ENCODE assay signal across 18 cellular contexts in the genomic region with DNA sequence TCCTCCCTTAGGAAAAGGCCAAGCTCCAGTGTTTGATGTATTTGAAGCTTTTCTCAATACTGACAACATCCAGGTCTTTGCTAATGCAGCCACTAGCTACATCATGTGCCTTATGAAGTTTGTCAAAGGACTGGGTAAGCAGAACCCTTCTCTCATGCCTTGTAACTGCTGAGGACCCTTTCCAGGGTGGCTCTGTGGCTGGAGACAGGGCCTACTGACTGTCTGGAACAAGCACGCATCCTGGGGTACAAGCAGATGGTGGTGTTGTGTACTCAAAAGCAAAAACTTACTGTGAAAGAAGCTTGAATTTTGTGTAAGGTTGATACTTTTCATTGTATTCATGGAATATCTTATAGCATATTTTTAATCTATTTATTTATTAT.
A peak's percentile ranks its signal among the peaks of the same experiment; 100 is the strongest.
DNase-seq lines count a peak whose midpoint lies in the region; ATAC-seq and TF ChIP-seq lines count a peak whose summit lies in the region.
"Had no signal": no experiment of that assay in that cellular context is flagged by ENCODE, and none has a peak within 500 bp of the region (broad histone marks: within the 10 kb centered on the region; RNA-seq: fewer than 3 reads in every experiment).

No MANE protein-coding gene starts in this region.

- CTCF ChIA-PET in HEK293 (lab: Yijun Ruan, JAX) = interaction anchor here (0.6 to 1.5 kb wide), 4 partner anchors 20 to 807 kb away, joined by 3 to 6 read pairs (median 4); no protein-coding TSS in a partner anchor

- H3K9me3 Mint-ChIP-seq in endodermal cell = no peaks in the 10 kb centered on the region
- no peaks in the 10 kb centered on the region for H3K9me3 Mint-ChIP-seq in glutamatergic neuron (ENCODE audit: unreplicated experiment)
- H3K9me3 Mint-ChIP-seq: CD4-positive, CD25-positive, alpha-beta regulatory T cell; CD8-positive, alpha-beta memory T cell; GM23338 had no signal

- H3K36me3 ChIP-seq in HEK293 (ENCODE audit: control insufficient read depth in 2 of 2, insufficient read depth in 1 of 2, low read length in 2 of 2) = peaks cover 0 to 5% of the 10 kb centered on the region in 2 experiments
- peaks cover 17% of the 10 kb centered on the region for H3K36me3 ChIP-seq in endodermal cell (ENCODE audit: control insufficient read depth, insufficient read depth, low read length)
- H3K36me3 ChIP-seq in mesenchymal stem cell (ENCODE audit: control insufficient read depth in 1 of 2, insufficient read depth in 2 of 2, low read depth in 1 of 2, low read length in 2 of 2) = no peaks in the 10 kb centered on the region
- H3K36me3 ChIP-seq in HAP-1 (replicated peaks) = no peaks in the 10 kb centered on the region
- H3K36me3 ChIP-seq: BLaER1 treated with 17β-estradiol and CSF1 and Interleukin-3, amounts not matched to agents 10 nM and 100 nM had no signal

- peaks cover 18% of the 10 kb centered on the region for H3K4me1 ChIP-seq in HEK293 (ENCODE audit: control insufficient read depth, insufficient read depth, low read length)
- peaks cover 5% of the 10 kb centered on the region for H3K4me1 ChIP-seq in endodermal cell (ENCODE audit: control insufficient read depth, insufficient read depth, low read length)
- H3K4me1 ChIP-seq in mesenchymal stem cell (ENCODE audit: control insufficient read depth, insufficient read depth, low read depth, low read length) = no peaks in the 10 kb centered on the region
- no peaks in the 10 kb centered on the region for H3K4me1 ChIP-seq in HAP-1
- H3K4me1 ChIP-seq: BLaER1 treated with 17β-estradiol and CSF1 and Interleukin-3, amounts not matched to agents 10 nM and 100 nM; Caco-2 had no signal

- no peak overlapping the region for H2BK5ac ChIP-seq in mesenchymal stem cell (ENCODE audit: low read depth, low read length, poor library complexity, severe bottlenecking)

- no peaks in the 10 kb centered on the region for H3K79me1 ChIP-seq in mesenchymal stem cell (replicated peaks; ENCODE audit: low read length, poor library complexity, severe bottlenecking)

- intact Hi-C loops in sciatic nerve (cut with DNase I) = no loop called here

- H3K23ac ChIP-seq in mesenchymal stem cell (ENCODE audit: low read length in 2 of 2) = no peak overlapping the region

- H3K4me1 Mint-ChIP-seq in endodermal cell (peaks cover 11% of the 10 kb centered on the region), glutamatergic neuron (ENCODE audit: low read depth, unreplicated experiment) (no peaks in the 10 kb centered on the region)
- H3K4me1 Mint-ChIP-seq: B cell; CD4-positive, CD25-positive, alpha-beta regulatory T cell; CD8-positive, alpha-beta memory T cell had no signal

- 100% methylated on average over 1 of the region's 1 CpG; no CpG with 5 or more reads in 1 of the 2 experiments for WGBS in endodermal cell (ENCODE audit: insufficient coverage in 1 of 2, insufficient read length in 1 of 2), 2 experiments
- 91% methylated on average over 1 of the region's 1 CpG for WGBS in mesenchymal stem cell

- peak overlapping the region; percentile 13 for H2AK5ac ChIP-seq in mesenchymal stem cell (ENCODE audit: low read length, severe bottlenecking)

- H2BK120ac ChIP-seq in mesenchymal stem cell (ENCODE audit: low read depth, low read length) = no peak overlapping the region

- H3K14ac ChIP-seq in mesenchymal stem cell (ENCODE audit: low read length in 2 of 2) = no peak overlapping the region

- in situ Hi-C loops in HAP-1 (cut with MboI; ENCODE audit: low sequenced_read_pairs) = no loop called here

- H3K27ac Mint-ChIP-seq in endodermal cell (no peak overlapping the region), glutamatergic neuron (ENCODE audit: unreplicated experiment) (no peak overlapping the region)
- H3K27ac Mint-ChIP-seq: B cell; CD4-positive, CD25-positive, alpha-beta regulatory T cell had no signal

- H3K9me3 ChIP-seq in HEK293 (ENCODE audit: control insufficient read depth, insufficient read depth, low read depth, low read length) = no peaks in the 10 kb centered on the region
- H3K9me3 ChIP-seq in endodermal cell (ENCODE audit: control insufficient read depth, low read length) = no peaks in the 10 kb centered on the region
- H3K9me3 ChIP-seq in mesenchymal stem cell (ENCODE audit: control insufficient read depth, low read length) = no peaks in the 10 kb centered on the region
- H3K9me3 ChIP-seq in HAP-1 = no peaks in the 10 kb centered on the region
- H3K9me3 ChIP-seq: BLaER1 treated with 17β-estradiol and CSF1 and Interleukin-3, amounts not matched to agents 10 nM and 100 nM; Caco-2 had no signal

- no peak overlapping the region for H3K4ac ChIP-seq in mesenchymal stem cell (ENCODE audit: low read depth in 1 of 2, low read length in 2 of 2)

- peaks cover 14% of the 10 kb centered on the region for H3K36me3 Mint-ChIP-seq in endodermal cell (ENCODE audit: low read depth)
- no peaks in the 10 kb centered on the region for H3K36me3 Mint-ChIP-seq in glutamatergic neuron (ENCODE audit: unreplicated experiment)
- H3K36me3 Mint-ChIP-seq: CD4-positive, CD25-positive, alpha-beta regulatory T cell; CD8-positive, alpha-beta memory T cell had no signal

- H3K4me2 ChIP-seq in mesenchymal stem cell (ENCODE audit: low read length, poor library complexity, severe bottlenecking) = no peak overlapping the region
- H3K4me2 ChIP-seq: BLaER1 treated with 17β-estradiol and CSF1 and Interleukin-3, amounts not matched to agents 10 nM and 100 nM; GM23338 had no signal

- POLR2A ChIA-PET in HEK293 (lab: Yijun Ruan, JAX) = no interaction called here

- TF ChIP-seq CTCF in 22Rv1 (IDR thresholded peaks at IDR 0.05) (no peak), HEK293 (tag by site-specific recombination; IDR thresholded peaks at IDR 0.05) (0 out of 2 replicates have a peak, but pooled peaks have one; percentile 3), endodermal cell (conservative IDR thresholded peaks at IDR 0.05) (peak; percentile 5), glutamatergic neuron (IDR thresholded peaks at IDR 0.05; ENCODE audit: partially characterized antibody, unreplicated experiment) (no peak)

- no peak overlapping the region for H3K4me3 Mint-ChIP-seq in endodermal cell
- no peak overlapping the region for H3K4me3 Mint-ChIP-seq in glutamatergic neuron (ENCODE audit: unreplicated experiment)
- H3K4me3 Mint-ChIP-seq: B cell; CD4-positive, CD25-positive, alpha-beta regulatory T cell; CD8-positive, alpha-beta memory T cell; GM23338 had no signal

- H3K27me3 Mint-ChIP-seq in endodermal cell (ENCODE audit: insufficient read depth) (peaks cover 12% of the 10 kb centered on the region), glutamatergic neuron (ENCODE audit: unreplicated experiment) (no peaks in the 10 kb centered on the region)
- H3K27me3 Mint-ChIP-seq: CD8-positive, alpha-beta memory T cell had no signal

- no peak overlapping the region for H3K4me3 ChIP-seq in HEK293 (ENCODE audit: low read depth, low read length)
- H3K4me3 ChIP-seq in endodermal cell (ENCODE audit: low read length) = no peak overlapping the region
- H3K4me3 ChIP-seq in mesenchymal stem cell (ENCODE audit: insufficient read depth in 1 of 2, low read depth in 1 of 2, low read length in 2 of 2) = no peak overlapping the region
- no peak overlapping the region for H3K4me3 ChIP-seq in HAP-1
- H3K4me3 ChIP-seq: BLaER1 treated with 17β-estradiol and CSF1 and Interleukin-3, amounts not matched to agents 10 nM and 100 nM; GM23338; K562 had no signal

- H4K91ac ChIP-seq in mesenchymal stem cell (ENCODE audit: low read length) = no peak overlapping the region

- H2BK15ac ChIP-seq in mesenchymal stem cell (ENCODE audit: low read depth, poor library complexity, severe bottlenecking) = no peak overlapping the region

- DNase-seq in endodermal cell (no peak), mesenchymal stem cell (no peak), DMS153 (lab: John Stamatoyannopoulos, UW) (no peak), HAP-1 (ENCODE audit: low spot score in 2 of 2) (no peak), sciatic nerve (ENCODE audit: low spot score) (no peak), glutamatergic neuron (no peak)
- DNase-seq: Caco-2; CD4-positive, CD25-positive, alpha-beta regulatory T cell; CD8-positive, alpha-beta memory T cell; GF-D8; IMR-90 had no signal

- H4K8ac ChIP-seq in mesenchymal stem cell (ENCODE audit: low read length) = no peak overlapping the region

- H2AFZ ChIP-seq in mesenchymal stem cell (ENCODE audit: low read depth, low read length) = no peak overlapping the region
- H2AFZ ChIP-seq: GM23338 had no signal

- H3K27ac ChIP-seq in 22Rv1 = peak overlapping the region; percentile 52; the same call in 1 of the 2 replicates
- H3K27ac ChIP-seq in HEK293 (ENCODE audit: extremely low read depth, low read depth, low read length) = no peak overlapping the region
- no peak overlapping the region for H3K27ac ChIP-seq in endodermal cell (ENCODE audit: low read depth, low read length)
- H3K27ac ChIP-seq in mesenchymal stem cell (ENCODE audit: low read length, poor library complexity, severe bottlenecking) = no peak overlapping the region
- H3K27ac ChIP-seq: BLaER1 treated with 17β-estradiol and CSF1 and Interleukin-3, amounts not matched to agents 10 nM and 100 nM had no signal

- ATAC-seq in sciatic nerve = no peak
- ATAC-seq: HCT116 had no signal

- no peak overlapping the region for H2BK12ac ChIP-seq in mesenchymal stem cell (ENCODE audit: low read length in 2 of 2)

- no peak overlapping the region for H3K18ac ChIP-seq in mesenchymal stem cell (ENCODE audit: low read depth in 1 of 2, low read length in 2 of 2)

- no peaks in the 10 kb centered on the region for H3K27me3 ChIP-seq in endodermal cell (ENCODE audit: control insufficient read depth, insufficient read depth, low read length, poor library complexity, severe bottlenecking)
- H3K27me3 ChIP-seq in mesenchymal stem cell (ENCODE audit: control insufficient read depth in 1 of 2, insufficient read depth in 1 of 2, low read length in 2 of 2) = no peaks in the 10 kb centered on the region
- no peaks in the 10 kb centered on the region for H3K27me3 ChIP-seq in HAP-1 (ENCODE audit: low read depth)
- H3K27me3 ChIP-seq: BLaER1 treated with 17β-estradiol and CSF1 and Interleukin-3, amounts not matched to agents 10 nM and 100 nM had no signal

- H3K9ac ChIP-seq in endodermal cell (ENCODE audit: extremely low read depth, low read length, poor library complexity, severe bottlenecking) = no peak overlapping the region
- no peak overlapping the region for H3K9ac ChIP-seq in mesenchymal stem cell (ENCODE audit: low read length)
- H3K9ac ChIP-seq: BLaER1 treated with 17β-estradiol and CSF1 and Interleukin-3, amounts not matched to agents 10 nM and 100 nM had no signal

TF ChIP-seq in HEK293, 187 proteins besides CTCF, POLR2A, EP300 and RAD21 (continues in another document):
- TF ChIP-seq ZBTB17 (tag by site-specific recombination; IDR thresholded peaks at IDR 0.05) (peak; percentile 7; the same call in 1 of the 2 replicates), ZNF114 (tag by site-specific recombination; IDR thresholded peaks at IDR 0.05) (no peak)

Comparison
In these comparisons a context has a peak if more than half of its experiments do, and no peak if none do; other contexts are left out.
1. CTCF ChIP-seq: peak in HEK293 (single experiment) and endodermal cell (single experiment); none in 22Rv1 (single experiment) and glutamatergic neuron (single experiment).